10 cellular contexts compared by ENCODE assay signal in the genomic region with DNA sequence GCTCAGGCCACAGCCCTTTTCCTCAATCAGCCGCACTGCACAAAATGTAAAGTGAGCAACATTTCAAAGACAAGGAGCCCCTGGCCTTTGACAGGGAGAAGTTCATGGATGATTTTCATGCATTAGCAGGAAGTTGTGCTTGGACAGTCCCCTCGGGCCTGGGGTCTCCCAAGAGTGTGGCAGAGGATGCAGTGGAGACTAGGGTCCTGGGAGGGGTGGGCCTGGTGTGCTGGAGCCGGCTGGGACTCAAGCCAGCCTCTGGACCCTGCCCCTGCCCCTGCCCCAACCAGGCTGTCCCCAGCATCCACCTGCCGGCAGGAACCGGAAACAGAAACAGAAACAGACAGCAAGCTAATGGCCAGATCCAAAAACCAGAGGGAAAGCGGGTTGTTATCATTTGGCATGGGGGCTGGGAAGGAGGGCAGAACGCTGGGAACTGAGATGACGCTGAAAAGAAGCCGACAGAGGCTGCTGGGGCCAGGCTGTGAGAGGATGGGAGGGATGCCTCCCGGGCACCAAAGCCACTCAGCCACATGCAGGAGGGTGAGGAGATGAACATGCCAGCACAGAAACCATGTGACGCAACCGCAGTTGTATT. TPM values are rescaled to one million over a fixed set of nuclear protein-coding genes. Genes with fewer than 3 reads are reported as not detected.
DNase-seq lines count a peak whose midpoint lies in the region; ATAC-seq and TF ChIP-seq lines count a peak whose summit lies in the region.
"Had no signal": no experiment of that assay in that cellular context is flagged by ENCODE, and none has a peak within 500 bp of the region (broad histone marks: within the 10 kb centered on the region; RNA-seq: fewer than 3 reads in every experiment).

No MANE protein-coding gene starts in this region.

- intact Hi-C loops in gastrocnemius medialis (cut with DNase I; ENCODE audit: low total_unique reads): loop anchor here (2.0 kb wide), 1 partner anchor 67 kb away; no protein-coding TSS in a partner anchor

- H3K27ac ChIP-seq in RWPE2 (ENCODE audit: poor library complexity, severe bottlenecking) (peak overlapping the region; percentile 96), gastroesophageal sphincter (peak overlapping the region in 3 of 4 donors; percentile 93 to 98 (median 98)), gastrocnemius medialis (peak overlapping the region; percentile 89 to 93 (median 90))

- peaks cover 31% of the 10 kb centered on the region for H3K4me1 ChIP-seq in RWPE2 (ENCODE audit: insufficient read depth, poor library complexity, severe bottlenecking)
- peaks cover 0 to 89% (median 28%) of the 10 kb centered on the region in 3 donors for H3K4me1 ChIP-seq in gastroesophageal sphincter
- H3K4me1 ChIP-seq in gastrocnemius medialis: peaks cover 21 to 38% of the 10 kb centered on the region in 2 donors

- H3K36me3 ChIP-seq in RWPE2 (ENCODE audit: low read depth): peaks cover 42% of the 10 kb centered on the region
- peaks cover 0 to 11% of the 10 kb centered on the region in 2 donors for H3K36me3 ChIP-seq in gastroesophageal sphincter
- no peaks in the 10 kb centered on the region for H3K36me3 ChIP-seq in gastrocnemius medialis

- in situ Hi-C loops in gastrocnemius medialis (cut with MboI; ENCODE audit: low sequenced_read_pairs in 4 of 4): loop anchor here in 1 of 4 donors (5.0 kb wide), 1 partner anchor 39 kb away; no protein-coding TSS in a partner anchor

- H3K4me3 ChIP-seq in RWPE2 (ENCODE audit: severe bottlenecking) (no peak overlapping the region), gastroesophageal sphincter (peak overlapping the region in 1 of 2 donors; percentile 95), gastrocnemius medialis (no peak overlapping the region)
- H3K4me3 ChIP-seq: mucosa of descending colon had no signal

- no peak for TF ChIP-seq EP300 in gastroesophageal sphincter (IDR thresholded peaks at IDR 0.05)

- 32 to 35% methylated on average over 6 to 7 of the region's 12 CpGs for WGBS in gastroesophageal sphincter (ENCODE audit: low coverage in 1 of 2), 2 donors

- no peak for TF ChIP-seq POLR2A in gastroesophageal sphincter (IDR thresholded peaks at IDR 0.05)
- TF ChIP-seq POLR2A in gastrocnemius medialis (IDR thresholded peaks at IDR 0.05): no peak

- peak; percentile 81 for DNase-seq in EL
- DNase-seq in RWPE2 (ENCODE audit: low spot score): peak; percentile 81
- no peak for DNase-seq in gastrocnemius medialis
- no peak for DNase-seq in activated naive CD4-positive, alpha-beta T cell (lab: John Stamatoyannopoulos, UW)
- DNase-seq: NCI-H1048 had no signal

- TF ChIP-seq CTCF in RWPE2 (IDR thresholded peaks at IDR 0.05; ENCODE audit: poor library complexity, severe bottlenecking): no peak
- TF ChIP-seq CTCF in gastroesophageal sphincter (IDR thresholded peaks at IDR 0.05): no peak
- no peak for TF ChIP-seq CTCF in gastrocnemius medialis (IDR thresholded peaks at IDR 0.05 in 4 of 5, conservative IDR thresholded peaks at IDR 0.05 in 1 of 5)

- H3K27me3 ChIP-seq in RWPE2 (ENCODE audit: insufficient read depth, poor library complexity, severe bottlenecking): no peaks in the 10 kb centered on the region
- H3K27me3 ChIP-seq in gastroesophageal sphincter: no peaks in the 10 kb centered on the region
- no peaks in the 10 kb centered on the region for H3K27me3 ChIP-seq in gastrocnemius medialis

- H3K9me3 ChIP-seq in RWPE2 (ENCODE audit: severe bottlenecking): no peaks in the 10 kb centered on the region
- no peaks in the 10 kb centered on the region for H3K9me3 ChIP-seq in gastroesophageal sphincter
- no peaks in the 10 kb centered on the region for H3K9me3 ChIP-seq in gastrocnemius medialis
- H3K9me3 ChIP-seq: mucosa of descending colon had no signal

- peak; percentile 54 for ATAC-seq in RWPE2 (ENCODE audit: low read depth)
- ATAC-seq in gastroesophageal sphincter: no peak
- ATAC-seq in gastrocnemius medialis: no peak
- no peak for ATAC-seq in GM21786 (IDR thresholded peaks at IDR 0.05; ENCODE audit: unreplicated experiment)
- ATAC-seq in HG03280 (IDR thresholded peaks at IDR 0.05; ENCODE audit: unreplicated experiment): no peak
- no peak for ATAC-seq in HG03095 (IDR thresholded peaks at IDR 0.05; ENCODE audit: unreplicated experiment)

RNA-seq across cellular contexts. Expression of a gene that starts 2.3 kb away (rescaled TPM):
- total RNA-seq in gastroesophageal sphincter (100 to 1,000 TPM; 132 to 392 (median 217) TPM), gastrocnemius medialis (100 to 1,000 TPM in 1 of 4 donors, 10 to 100 TPM in 3; 68.6 to 122 (median 86.3) TPM)

Comparison
In these comparisons a context has a peak if more than half of its experiments do, and no peak if none do; other contexts are left out.
1. DNase-seq: peak in EL (single experiment) and RWPE2 (single experiment); none in gastrocnemius medialis (0 of 2) and activated naive CD4-positive, alpha-beta T cell (0 of 4).
2. Peak in every context shown above with its lines, with median percentiles within 50 percentile points of each other: H3K27ac ChIP-seq.